ENCODE assay signal across 10 cellular contexts in the genomic region with DNA sequence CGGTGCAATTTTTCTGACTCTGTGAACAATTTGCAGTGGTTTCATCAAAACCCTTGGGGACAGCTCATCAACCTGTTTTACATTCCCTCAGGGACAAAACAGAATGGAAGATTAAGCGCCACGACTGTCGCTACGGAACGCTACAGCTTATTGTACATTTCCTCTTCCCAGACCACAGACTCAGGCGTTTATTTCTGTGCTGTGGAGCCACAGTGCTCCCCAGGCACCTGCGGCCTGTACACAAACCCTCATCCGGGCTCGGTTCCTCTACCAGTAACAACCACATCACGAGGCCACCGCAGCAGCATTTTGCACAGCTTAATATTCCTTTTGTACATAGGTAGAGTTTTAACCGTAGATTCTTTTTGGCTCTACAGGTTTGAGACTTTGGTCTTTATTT.
DNase-seq lines count a peak whose midpoint lies in the region; ATAC-seq and TF ChIP-seq lines count a peak whose summit lies in the region.
"Had no signal": no experiment of that assay in that cellular context is flagged by ENCODE, and none has a peak within 500 bp of the region (broad histone marks: within the 10 kb centered on the region; RNA-seq: fewer than 3 reads in every experiment).

No MANE protein-coding gene starts in this region.

- H3K4me1 Mint-ChIP-seq in activated T-helper 1 cell treated with anti-CD3 and anti-CD28 coated beads, Interleukin-12 subunit alpha, Interleukin-12 subunit beta, Interleukin-2, Interleukin-4 antibody, amounts not matched to agents 30 ng/mL and 10 ng/mL and 1 ng/mL, durations not matched to agents 14 hours and 24 hours and 36 hours (ENCODE audit: low read depth) = peaks cover 46% of the 10 kb centered on the region

- H3K27ac Mint-ChIP-seq in activated T-helper 1 cell treated with anti-CD3 and anti-CD28 coated beads, Interleukin-12 subunit alpha, Interleukin-12 subunit beta, Interleukin-2, Interleukin-4 antibody, amounts not matched to agents 30 ng/mL and 10 ng/mL and 1 ng/mL, durations not matched to agents 14 hours and 24 hours and 36 hours = peak overlapping the region; percentile 90
- H3K27ac Mint-ChIP-seq: brain had no signal

- H3K27ac ChIP-seq in left lung = no peak overlapping the region

- no peaks in the 10 kb centered on the region for H3K9me3 ChIP-seq in left lung

- H3K9me3 Mint-ChIP-seq in activated T-helper 1 cell treated with anti-CD3 and anti-CD28 coated beads, Interleukin-12 subunit alpha, Interleukin-12 subunit beta, Interleukin-2, Interleukin-4 antibody, amounts not matched to agents 30 ng/mL and 10 ng/mL and 1 ng/mL, durations not matched to agents 14 hours and 24 hours and 36 hours = no peaks in the 10 kb centered on the region

- H3K4me3 ChIP-seq in GM08714 (ENCODE audit: low read length) (peak overlapping the region; percentile 38; the same call in 1 of the 2 replicates), left lung (peak overlapping the region in 1 of 2 donors; percentile 5)

- H3K27me3 Mint-ChIP-seq in activated T-helper 1 cell treated with anti-CD3 and anti-CD28 coated beads, Interleukin-12 subunit alpha, Interleukin-12 subunit beta, Interleukin-2, Interleukin-4 antibody, amounts not matched to agents 30 ng/mL and 10 ng/mL and 1 ng/mL, durations not matched to agents 14 hours and 24 hours and 36 hours (ENCODE audit: insufficient read depth) = no peaks in the 10 kb centered on the region

- H3K36me3 Mint-ChIP-seq in activated T-helper 1 cell treated with anti-CD3 and anti-CD28 coated beads, Interleukin-12 subunit alpha, Interleukin-12 subunit beta, Interleukin-2, Interleukin-4 antibody, amounts not matched to agents 30 ng/mL and 10 ng/mL and 1 ng/mL, durations not matched to agents 14 hours and 24 hours and 36 hours (ENCODE audit: low read depth) = no peaks in the 10 kb centered on the region
- H3K36me3 Mint-ChIP-seq: brain had no signal

- DNase-seq in activated T-helper 1 cell treated with anti-CD3 and anti-CD28 coated beads, Interleukin-12 subunit alpha, Interleukin-12 subunit beta, Interleukin-2, Interleukin-4 antibody, amounts not matched to agents 30 ng/mL and 10 ng/mL and 1 ng/mL, durations not matched to agents 14 hours and 24 hours and 36 hours (ENCODE audit: low spot score) = peak; percentile 49
- DNase-seq in amniotic stem cell (lab: John Stamatoyannopoulos, UW) (no peak), NCI-H1417 treated with DMSO at 0.1 percent for 48 hours (lab: John Stamatoyannopoulos, UW) (no peak), left lung (no peak), HPDE6-E6E7 (ENCODE audit: extremely low spot score) (no peak)

- H3K36me3 ChIP-seq in left lung = no peaks in the 10 kb centered on the region

- peaks cover 0 to 11% of the 10 kb centered on the region in 2 donors for H3K4me1 ChIP-seq in left lung

- ATAC-seq in GM21367 (IDR thresholded peaks at IDR 0.05; ENCODE audit: unreplicated experiment) = peak; percentile 94
- ATAC-seq in HG03558 (IDR thresholded peaks at IDR 0.05; ENCODE audit: extremely low read depth, unreplicated experiment) = peak; percentile 66
- no peak for ATAC-seq in left lung
- ATAC-seq: HCT116 had no signal

- intact Hi-C loops in activated T-helper 1 cell treated with anti-CD3 and anti-CD28 coated beads, Interleukin-12 subunit alpha, Interleukin-12 subunit beta, Interleukin-2, Interleukin-4 antibody, amounts not matched to agents 30 ng/mL and 10 ng/mL and 1 ng/mL, durations not matched to agents 14 hours and 24 hours and 36 hours (cut with micrococcal nuclease) = loop anchor here (2.0 kb wide), 2 partner anchors 14 to 24 kb away; no protein-coding TSS in a partner anchor
- intact Hi-C loops in left lung (cut with DNase I) = no loop called here

- H3K4me3 Mint-ChIP-seq in activated T-helper 1 cell treated with anti-CD3 and anti-CD28 coated beads, Interleukin-12 subunit alpha, Interleukin-12 subunit beta, Interleukin-2, Interleukin-4 antibody, amounts not matched to agents 30 ng/mL and 10 ng/mL and 1 ng/mL, durations not matched to agents 14 hours and 24 hours and 36 hours = peak overlapping the region; percentile 90

- H3K27me3 ChIP-seq in left lung = peaks cover 0 to 4% of the 10 kb centered on the region in 2 donors

- TF ChIP-seq CTCF in left lung (IDR thresholded peaks at IDR 0.05) = no peak
